Comparison of ENCODE assay signal across 1 cellular context in genomic region chr17:63621229-63621683, GRCh38.
TF ChIP-seq lines count a peak whose summit lies in the region.

No MANE protein-coding gene starts in this region.

TF ChIP-seq in endothelial cell of umbilical vein, 7 proteins besides CTCF, POLR2A, EP300 and RAD21 (continued from another document):
- no peak for TF ChIP-seq JUN (IDR thresholded peaks at IDR 0.05; ENCODE audit: borderline replicate concordance, insufficient read depth, insufficient read length, low read depth)
- TF ChIP-seq GATA2 (IDR thresholded peaks at IDR 0.05; ENCODE audit: insufficient read depth, insufficient read length, low read depth, low read length): no peak
